In genomic region chr4:89995824-89996223, GRCh38 we compare ENCODE assay signal across 36 cellular contexts.
"Had no signal": no experiment of that assay in that cellular context is flagged by ENCODE, and none has a peak within 500 bp of the region (broad histone marks: within the 10 kb centered on the region; RNA-seq: fewer than 3 reads in every experiment).

No MANE protein-coding gene starts in this region.

- H3K4me1 Mint-ChIP-seq: activated CD4-positive, alpha-beta memory T cell treated with anti-CD3 and anti-CD28 coated beads, Interleukin-2, amount 10 ng/mL, durations not matched to agents 7 days and 5 days; activated CD8-positive, alpha-beta memory T cell treated with anti-CD3 and anti-CD28 coated beads, Interleukin-2, amount 10 ng/mL, durations not matched to agents 7 days and 5 days; activated naive CD4-positive, alpha-beta T cell treated with anti-CD3 and anti-CD28 coated beads, Interleukin-2, amount 10 ng/mL, durations not matched to agents 7 days and 5 days; activated naive CD8-positive, alpha-beta T cell treated with anti-CD3 and anti-CD28 coated beads, Interleukin-2, amount 50 U/mL, for 24 hours had no signal

- H3K27ac ChIP-seq: PC-9, RWPE1, WERI-Rb-1 had no signal

- DNase-seq: activated CD4-positive, alpha-beta memory T cell treated with anti-CD3 and anti-CD28 coated beads, Interleukin-2, amount 10 ng/mL, durations not matched to agents 7 days and 5 days; activated CD4-positive, alpha-beta T cell treated with anti-CD3 and anti-CD28 coated beads for 1 hour; activated CD4-positive, alpha-beta T cell treated with anti-CD3 and anti-CD28 coated beads for 48 hours; activated CD4-positive, CD25-positive, alpha-beta regulatory T cell; activated CD8-positive, alpha-beta memory T cell treated with anti-CD3 and anti-CD28 coated beads for 24 hours; activated CD8-positive, alpha-beta memory T cell treated with anti-CD3 and anti-CD28 coated beads, Interleukin-2, amount 10 ng/mL, durations not matched to agents 7 days and 5 days; activated CD8-positive, alpha-beta memory T cell treated with anti-CD3 and anti-CD28 coated beads, Interleukin-2, amount 50 U/mL, for 48 hours; activated effector memory CD4-positive, alpha-beta T cell treated with Interleukin-2 at 50 U/mL for 16 hours; activated naive CD4-positive, alpha-beta T cell treated with anti-CD3 and anti-CD28 coated beads, Interleukin-2, amount 10 ng/mL, durations not matched to agents 7 days and 5 days; activated naive CD8-positive, alpha-beta T cell treated with anti-CD3 and anti-CD28 coated beads, Interleukin-2, amount 50 U/mL, for 24 hours; activated T-cell treated with anti-CD3 and anti-CD28 coated beads, Interleukin-2, amount 50 U/mL, for 48 hours; anterior cingulate cortex; central memory CD4-positive, alpha-beta T cell; MM.1S; MV-4-11; NCI-H1092; NCI-H1436 treated with DMSO at 0.1 percent for 48 hours; NCI-H187; NCI-H2029 treated with DMSO at 0.1 percent for 48 hours; NCI-H2107; NCI-H2171; NCI-H510A; NCI-H526; NCI-H748 treated with DMSO at 0.1 percent for 48 hours; NK-92 treated with Interleukin-12 subunit alpha and Interleukin-12 subunit beta, amount 100 ng/mL, for 24 hours; PC-9; SW 1271; T-helper 1 cell; T-helper 2 cell; T-helper 9 cell; WERI-Rb-1 had no signal

- FAIRE-seq: RCC 7860 had no signal

- ATAC-seq: activated CD8-positive, alpha-beta memory T cell treated with anti-CD3 and anti-CD28 coated beads, Interleukin-2, amount 10 ng/mL, durations not matched to agents 7 days and 5 days; activated naive CD8-positive, alpha-beta T cell treated with anti-CD3 and anti-CD28 coated beads, Interleukin-2, amount 50 U/mL, for 24 hours; Right ventricle myocardium inferior had no signal

- H3K36me3 ChIP-seq: WERI-Rb-1 had no signal

- H3K9me3 Mint-ChIP-seq: activated CD4-positive, alpha-beta memory T cell treated with anti-CD3 and anti-CD28 coated beads, Interleukin-2, amount 10 ng/mL, durations not matched to agents 7 days and 5 days; activated naive CD4-positive, alpha-beta T cell treated with anti-CD3 and anti-CD28 coated beads, Interleukin-2, amount 10 ng/mL, durations not matched to agents 7 days and 5 days; activated naive CD8-positive, alpha-beta T cell treated with anti-CD3 and anti-CD28 coated beads, Interleukin-2, amount 50 U/mL, for 24 hours had no signal

- H3K27ac Mint-ChIP-seq: activated CD4-positive, alpha-beta memory T cell treated with anti-CD3 and anti-CD28 coated beads, Interleukin-2, amount 10 ng/mL, durations not matched to agents 7 days and 5 days; activated CD8-positive, alpha-beta memory T cell treated with anti-CD3 and anti-CD28 coated beads, Interleukin-2, amount 10 ng/mL, durations not matched to agents 7 days and 5 days; activated naive CD4-positive, alpha-beta T cell treated with anti-CD3 and anti-CD28 coated beads, Interleukin-2, amount 10 ng/mL, durations not matched to agents 7 days and 5 days; activated naive CD8-positive, alpha-beta T cell; activated naive CD8-positive, alpha-beta T cell treated with anti-CD3 and anti-CD28 coated beads, Interleukin-2, amount 50 U/mL, for 24 hours had no signal

- H3K27me3 Mint-ChIP-seq: activated CD8-positive, alpha-beta memory T cell treated with anti-CD3 and anti-CD28 coated beads, Interleukin-2, amount 10 ng/mL, durations not matched to agents 7 days and 5 days; activated naive CD4-positive, alpha-beta T cell treated with anti-CD3 and anti-CD28 coated beads, Interleukin-2, amount 10 ng/mL, durations not matched to agents 7 days and 5 days had no signal

- H3K4me3 Mint-ChIP-seq: activated CD4-positive, alpha-beta memory T cell treated with anti-CD3 and anti-CD28 coated beads, Interleukin-2, amount 10 ng/mL, durations not matched to agents 7 days and 5 days; activated CD8-positive, alpha-beta memory T cell treated with anti-CD3 and anti-CD28 coated beads, Interleukin-2, amount 10 ng/mL, durations not matched to agents 7 days and 5 days; activated naive CD4-positive, alpha-beta T cell treated with anti-CD3 and anti-CD28 coated beads, Interleukin-2, amount 10 ng/mL, durations not matched to agents 7 days and 5 days; activated naive CD8-positive, alpha-beta T cell; activated naive CD8-positive, alpha-beta T cell treated with anti-CD3 and anti-CD28 coated beads, Interleukin-2, amount 50 U/mL, for 24 hours; brain had no signal

- H3K4me3 ChIP-seq: PC-9 had no signal

- H3K36me3 Mint-ChIP-seq: activated CD8-positive, alpha-beta memory T cell treated with anti-CD3 and anti-CD28 coated beads, Interleukin-2, amount 10 ng/mL, durations not matched to agents 7 days and 5 days; activated naive CD4-positive, alpha-beta T cell treated with anti-CD3 and anti-CD28 coated beads, Interleukin-2, amount 10 ng/mL, durations not matched to agents 7 days and 5 days; activated naive CD8-positive, alpha-beta T cell; brain had no signal
